ENCODE assay signal across 18 cellular contexts in genomic region chr12:15716566-15716965, GRCh38.
A peak's percentile ranks its signal among the peaks of the same experiment; 100 is the strongest.
DNase-seq lines count a peak whose midpoint lies in the region; ATAC-seq and TF ChIP-seq lines count a peak whose summit lies in the region.
"Had no signal": no experiment of that assay in that cellular context is flagged by ENCODE, and none has a peak within 500 bp of the region (broad histone marks: within the 10 kb centered on the region; RNA-seq: fewer than 3 reads in every experiment).

No MANE protein-coding gene starts in this region.

- peak; percentile 10 to 11 for DNase-seq in NOMO-1 (lab: John Stamatoyannopoulos, UW; ENCODE audit: unreplicated experiment in 2 of 2)
- DNase-seq in NOMO-1 treated with dmso at 0.1 percent for 144 hours (lab: John Stamatoyannopoulos, UW; ENCODE audit: unreplicated experiment), result no peak
- DNase-seq in MV-4-11 (lab: John Stamatoyannopoulos, UW), result peak; percentile 55
- DNase-seq in choroid plexus epithelial cell (ENCODE audit: low read depth), result peak; percentile 36
- DNase-seq in hepatocyte (ENCODE audit: low spot score), result no peak
- DNase-seq: CD8-positive, alpha-beta T cell; H7; NCI-H1105; NCI-H2081; NCI-H510A; NCI-H774; SJCRH30 had no signal

- H2AFZ ChIP-seq in hepatocyte, result no peak overlapping the region

- H3K4me2 ChIP-seq in skeletal muscle satellite cell (ENCODE audit: low read length) (peak overlapping the region; percentile 12), hepatocyte (no peak overlapping the region)
- H3K4me2 ChIP-seq: BLaER1 had no signal

- H3K9ac ChIP-seq in skeletal muscle satellite cell (ENCODE audit: low read depth, low read length), result no peak overlapping the region
- H3K9ac ChIP-seq: BLaER1 had no signal

- no peak for TF ChIP-seq POLR2A in GM18505 (IDR thresholded peaks at IDR 0.05; ENCODE audit: borderline replicate concordance, extremely low read depth, insufficient read depth, insufficient read length)

- H3K9me2 ChIP-seq in hepatocyte (replicated peaks; ENCODE audit: insufficient read depth), result no peaks in the 10 kb centered on the region

- ATAC-seq in GM18505 (IDR thresholded peaks at IDR 0.05; ENCODE audit: unreplicated experiment) (no peak), HG03457 (IDR thresholded peaks at IDR 0.05; ENCODE audit: unreplicated experiment) (no peak)
- ATAC-seq: CD8-positive, alpha-beta T cell; Panc1 had no signal

- no peak overlapping the region for H3K27ac ChIP-seq in hepatocyte
- H3K27ac ChIP-seq: BLaER1, HL-60, SJCRH30 had no signal

- peaks cover 86% of the 10 kb centered on the region for H3K79me2 ChIP-seq in hepatocyte

- peaks cover 74% of the 10 kb centered on the region for H3K4me1 ChIP-seq in skeletal muscle satellite cell (ENCODE audit: control insufficient read depth, insufficient read depth, low read length)
- no peaks in the 10 kb centered on the region for H3K4me1 ChIP-seq in hepatocyte (ENCODE audit: insufficient read depth)
- H3K4me1 ChIP-seq: BLaER1, SJCRH30 had no signal

- H3K27me3 ChIP-seq in skeletal muscle satellite cell (ENCODE audit: control insufficient read depth, insufficient read depth, low read length), result no peaks in the 10 kb centered on the region
- no peaks in the 10 kb centered on the region for H3K27me3 ChIP-seq in hepatocyte
- H3K27me3 ChIP-seq: BLaER1, SJCRH30 had no signal

- H4K20me1 ChIP-seq in hepatocyte (ENCODE audit: insufficient read depth, poor library complexity, severe bottlenecking), result peaks cover 4% of the 10 kb centered on the region
- H4K20me1 ChIP-seq: BLaER1 had no signal

- H3K4me3 ChIP-seq in choroid plexus epithelial cell (ENCODE audit: low read depth, low read length) (no peak overlapping the region), skeletal muscle satellite cell (ENCODE audit: low read length) (no peak overlapping the region), hepatocyte (no peak overlapping the region)
- H3K4me3 ChIP-seq: BLaER1, SJCRH30 had no signal

- peaks cover 23% of the 10 kb centered on the region for H3K36me3 ChIP-seq in skeletal muscle satellite cell (ENCODE audit: insufficient read depth, low read length)
- no peaks in the 10 kb centered on the region for H3K36me3 ChIP-seq in hepatocyte (replicated peaks; ENCODE audit: insufficient read depth, low read depth)
- H3K36me3 ChIP-seq: BLaER1, SJCRH30 had no signal

- TF ChIP-seq CTCF in choroid plexus epithelial cell (conservative IDR thresholded peaks at IDR 0.05; ENCODE audit: low read depth, low read length) (no peak), hepatocyte (IDR thresholded peaks at IDR 0.05; ENCODE audit: poor library complexity) (no peak)

- WGBS in hepatocyte (ENCODE audit: low lambda C conversion rate, missing lambda C conversion rate), result 92% methylated on average over 3 of the region's 3 CpGs

- H3K9me3 ChIP-seq in skeletal muscle satellite cell (replicated peaks; ENCODE audit: low read length) (no peaks in the 10 kb centered on the region), hepatocyte (ENCODE audit: low read depth) (no peaks in the 10 kb centered on the region)
- H3K9me3 ChIP-seq: BLaER1, SJCRH30 had no signal

Comparison
In these comparisons a context has a peak if more than half of its experiments do, and no peak if none do; other contexts are left out.
1. DNase-seq: peak in NOMO-1 (2 of 2), MV-4-11 (single experiment) and choroid plexus epithelial cell (single experiment); none in NOMO-1 treated with dmso at 0.1 percent for 144 hours (single experiment) and hepatocyte (single experiment).